Comparison of ENCODE assay signal across 19 cellular contexts in genomic region chr22:46408568-46409506, GRCh38.
"Had no signal": no experiment of that assay in that cellular context is flagged by ENCODE, and none has a peak within 500 bp of the region (broad histone marks: within the 10 kb centered on the region; RNA-seq: fewer than 3 reads in every experiment).

No MANE protein-coding gene starts in this region.

- H3K9me3 ChIP-seq: esophagus muscularis mucosa, left lung, ovary, prostate gland, stomach, suprapubic skin, transverse colon, uterus had no signal

- H3K27me3 ChIP-seq: left lung, ovary, stomach, suprapubic skin, transverse colon, uterus had no signal

- H3K4me1 ChIP-seq: esophagus muscularis mucosa, left lung, stomach, suprapubic skin, uterus had no signal

- DNase-seq: activated CD4-positive, alpha-beta T cell treated with anti-CD3 and anti-CD28 coated beads for 1 hour; activated CD4-positive, alpha-beta T cell treated with anti-CD3 and anti-CD28 coated beads, Interleukin-2, amount 50 U/mL, for 1 hour; activated CD8-positive, alpha-beta T cell treated with anti-CD3 and anti-CD28 coated beads, Interleukin-2, amount 10 ng/mL, durations not matched to agents 7 days and 5 days; activated gamma-delta T cell treated with Interleukin-2 at 50 U/mL for 16 hours; anterior cingulate cortex; effector memory CD8-positive, alpha-beta T cell; glutamatergic neuron; hippocampal formation; islet precursor cell; left lung; ovary; stimulated activated CD4-positive, alpha-beta T cell treated with anti-CD3 and anti-CD28 coated beads, Interleukin-1b, Interleukin-23, amount 100 ng/mL, for 48 hours; stomach; transverse colon; uterus; WERI-Rb-1 had no signal

- H3K36me3 ChIP-seq: esophagus muscularis mucosa, ovary, prostate gland, transverse colon, uterus, WERI-Rb-1 had no signal

- H3K27ac ChIP-seq: esophagus muscularis mucosa, left lung, ovary, prostate gland, stomach, suprapubic skin, transverse colon, uterus, WERI-Rb-1 had no signal

- H3K4me3 ChIP-seq: esophagus muscularis mucosa, left lung, ovary, prostate gland, stomach, suprapubic skin, transverse colon, uterus had no signal
